In genomic region chr1:230103341-230104173, GRCh38 we compare ENCODE assay signal across 11 cellular contexts. TPM values are rescaled to one million over a fixed set of nuclear protein-coding genes. Genes with fewer than 3 reads are reported as not detected.
DNase-seq lines count a peak whose midpoint lies in the region; ATAC-seq and TF ChIP-seq lines count a peak whose summit lies in the region.
"Had no signal": no experiment of that assay in that cellular context is flagged by ENCODE, and none has a peak within 500 bp of the region (broad histone marks: within the 10 kb centered on the region; RNA-seq: fewer than 3 reads in every experiment).

No MANE protein-coding gene starts in this region.

- in situ Hi-C loops in G401 (cut with HindIII; ENCODE audit: low sequenced_read_pairs), result no loop called here

- H3K27ac ChIP-seq in DND-41 (ENCODE audit: low read length) (peak overlapping the region; percentile 86), trophoblast cell (ENCODE audit: low read depth, low read length) (no peak overlapping the region), Karpas-422 (ENCODE audit: low read length) (no peak overlapping the region)
- H3K27ac ChIP-seq: HL-60 had no signal

- H3K79me1 ChIP-seq in trophoblast cell (ENCODE audit: low read length), result peaks cover 14% of the 10 kb centered on the region

- no CpG with 5 or more reads among the region's 5 CpGs for WGBS in trophoblast cell (ENCODE audit: extremely low coverage, insufficient coverage, insufficient read length)

- no peak overlapping the region for H4K91ac ChIP-seq in trophoblast cell (ENCODE audit: low read depth, low read length)

- H3K27me3 ChIP-seq in DND-41 (ENCODE audit: insufficient read depth, low read length, poor library complexity), result no peaks in the 10 kb centered on the region
- no peaks in the 10 kb centered on the region for H3K27me3 ChIP-seq in trophoblast cell (ENCODE audit: insufficient read depth, low read length)
- no peaks in the 10 kb centered on the region for H3K27me3 ChIP-seq in Karpas-422 (ENCODE audit: low read length)

- H3K9me3 ChIP-seq in DND-41 (ENCODE audit: insufficient read depth, low read length, severe bottlenecking) (no peaks in the 10 kb centered on the region), trophoblast cell (ENCODE audit: insufficient read depth, low read depth, low read length) (no peaks in the 10 kb centered on the region), Karpas-422 (ENCODE audit: low read length) (no peaks in the 10 kb centered on the region)

- no peaks in the 10 kb centered on the region for H3K36me3 Mint-ChIP-seq in chondrocyte (ENCODE audit: low read depth)

- H3K4me3 Mint-ChIP-seq in chondrocyte (ENCODE audit: unreplicated experiment), result peak overlapping the region; percentile 0

- no peak overlapping the region for H3K4ac ChIP-seq in trophoblast cell (ENCODE audit: low read depth, low read length)

- ATAC-seq in DND-41 (ENCODE audit: insufficient read depth, low read depth), result peak; percentile 62
- ATAC-seq in GM18870 (IDR thresholded peaks at IDR 0.05; ENCODE audit: unreplicated experiment), result no peak

- DNase-seq in DND-41 (peak; percentile 69), NCI-H69 (lab: John Stamatoyannopoulos, UW) (peak; percentile 32), chondrocyte (ENCODE audit: low spot score) (no peak), trophoblast cell (no peak), GM10248 (ENCODE audit: extremely low spot score) (no peak), G401 (ENCODE audit: low spot score) (no peak), Karpas-422 (no peak)
- DNase-seq: GF-D8, NCI-H510A treated with DMSO at 0.1 percent for 48 hours had no signal

- no peaks in the 10 kb centered on the region for H3K9me3 Mint-ChIP-seq in chondrocyte (ENCODE audit: low read depth)

- peak overlapping the region; percentile 61 for H3K4me2 ChIP-seq in DND-41 (ENCODE audit: insufficient read depth, low read length)
- H3K4me2 ChIP-seq in trophoblast cell (ENCODE audit: low read length), result no peak overlapping the region
- no peak overlapping the region for H3K4me2 ChIP-seq in Karpas-422 (ENCODE audit: low read depth, low read length, poor library complexity, severe bottlenecking)

- H3K9ac ChIP-seq in DND-41 (ENCODE audit: low read depth, low read length), result peak overlapping the region; percentile 49
- H3K9ac ChIP-seq in trophoblast cell (ENCODE audit: low read length), result no peak overlapping the region
- H3K9ac ChIP-seq in Karpas-422 (ENCODE audit: low read length), result no peak overlapping the region

- H3K36me3 ChIP-seq in DND-41 (ENCODE audit: insufficient read depth, low read length) (peaks cover 59% of the 10 kb centered on the region), trophoblast cell (ENCODE audit: control insufficient read depth in 1 of 2, insufficient read depth in 2 of 2, low read length in 2 of 2) (no peaks in the 10 kb centered on the region), Karpas-422 (ENCODE audit: insufficient read depth, low read length) (no peaks in the 10 kb centered on the region)

- peaks cover 73% of the 10 kb centered on the region for H3K4me1 Mint-ChIP-seq in chondrocyte (ENCODE audit: low read depth)

- H3K4me1 ChIP-seq in DND-41 (ENCODE audit: insufficient read depth, low read length) (peaks cover 100% of the 10 kb centered on the region), trophoblast cell (ENCODE audit: control insufficient read depth in 1 of 2, insufficient read depth in 2 of 2, low read length in 2 of 2) (peaks cover 31 to 47% of the 10 kb centered on the region in 2 experiments), Karpas-422 (ENCODE audit: low read length) (no peaks in the 10 kb centered on the region)

- CTCF ChIA-PET in GM10248 (lab: Yijun Ruan, JAX), result interaction anchor here (0.9 to 14.0 kb wide), 7 partner anchors 10 to 442 kb away, joined by 3 to 138 read pairs (median 4); no protein-coding TSS in a partner anchor

- peak overlapping the region; percentile 16 for H2BK12ac ChIP-seq in trophoblast cell (ENCODE audit: low read length)

- H4K20me1 ChIP-seq in DND-41 (ENCODE audit: insufficient read depth, low read length) (peaks cover 61% of the 10 kb centered on the region), Karpas-422 (ENCODE audit: insufficient read depth, low read depth, low read length) (peaks cover 48% of the 10 kb centered on the region; the same call in 1 of the 2 replicates)

- H2AK5ac ChIP-seq in trophoblast cell (ENCODE audit: low read length), result peak overlapping the region; percentile 42

- no peak overlapping the region for H2BK5ac ChIP-seq in trophoblast cell (ENCODE audit: low read depth, low read length, poor library complexity)

- peak overlapping the region; percentile 97 for H3K27ac Mint-ChIP-seq in chondrocyte (ENCODE audit: unreplicated experiment)

- H3K9me2 ChIP-seq in Karpas-422 (replicated peaks; ENCODE audit: insufficient read depth, low read length), result no peaks in the 10 kb centered on the region

- H3K79me2 ChIP-seq in DND-41 (ENCODE audit: insufficient read depth, low read length) (peaks cover 100% of the 10 kb centered on the region), trophoblast cell (ENCODE audit: control insufficient read depth, insufficient read depth, low read length, poor library complexity) (peaks cover 7% of the 10 kb centered on the region), Karpas-422 (ENCODE audit: low read length) (no peaks in the 10 kb centered on the region)

- no peak overlapping the region for H3K18ac ChIP-seq in trophoblast cell (ENCODE audit: low read length)

- H4K12ac ChIP-seq in trophoblast cell (ENCODE audit: low read depth, low read length), result no peak overlapping the region

- H3K23ac ChIP-seq in trophoblast cell (ENCODE audit: low read length), result no peak overlapping the region

- H3K14ac ChIP-seq in trophoblast cell (ENCODE audit: low read length), result no peak overlapping the region

- H3K27me3 Mint-ChIP-seq in chondrocyte (ENCODE audit: low read depth), result no peaks in the 10 kb centered on the region

- H2AFZ ChIP-seq in DND-41 (ENCODE audit: low read depth, low read length) (no peak overlapping the region), trophoblast cell (ENCODE audit: insufficient read depth, low read length, poor library complexity) (no peak overlapping the region), Karpas-422 (ENCODE audit: low read length) (no peak overlapping the region)

- no peak overlapping the region for H2BK120ac ChIP-seq in trophoblast cell (ENCODE audit: insufficient read depth, low read length, poor library complexity)

- H3K4me3 ChIP-seq in DND-41 (ENCODE audit: low read depth in 1 of 2, low read length in 2 of 2), result peak overlapping the region in 1 of 2 experiments; percentile 42; a peak in 1 of 4 replicates
- H3K4me3 ChIP-seq in trophoblast cell (ENCODE audit: low read depth, low read length), result no peak overlapping the region
- no peak overlapping the region for H3K4me3 ChIP-seq in Karpas-422 (ENCODE audit: low read length)

- POLR2A ChIA-PET in GM10248 (lab: Yijun Ruan, JAX), result no interaction called here

- H4K8ac ChIP-seq in trophoblast cell (ENCODE audit: low read depth, low read length), result peak overlapping the region; percentile 47

- peak; percentile 28 for TF ChIP-seq CTCF in DND-41 (IDR thresholded peaks at IDR 0.05; ENCODE audit: borderline replicate concordance, extremely low read depth, low read length, poor library complexity, severe bottlenecking)
- no peak for TF ChIP-seq CTCF in chondrocyte (IDR thresholded peaks at IDR 0.05)
- no peak for TF ChIP-seq CTCF in GM10248 (IDR thresholded peaks at IDR 0.05; ENCODE audit: control extremely low read depth, extremely low read depth, low read depth, missing control alignments)

RNA-seq across cellular contexts. Expression of gene GALNT2, which starts 36.5 kb away (rescaled TPM):
- total RNA-seq in chondrocyte, result 210 to 276 TPM (median 223 TPM) in 3 replicates
- polyA plus RNA-seq in trophoblast cell (2013), result 156 and 169 TPM in 2 replicates
- total RNA-seq in G401 (2014; rRNA removed; shearing (Covaris generic)), result 36.7 and 42.8 TPM in 2 replicates
- total RNA-seq in Karpas-422 (2014; rRNA removed; shearing (Covaris generic); ENCODE audit: low replicate concordance), result 2.7 and 4.4 TPM in 2 replicates

Comparison
In these comparisons a context has a peak if more than half of its experiments do, and no peak if none do; other contexts are left out.
1. DNase-seq: peak in DND-41 (single experiment) and NCI-H69 (single experiment); none in chondrocyte (single experiment), trophoblast cell (0 of 2), GM10248 (single experiment), G401 (single experiment) and Karpas-422 (single experiment).